ENCODE assay signal across 26 cellular contexts in genomic region chr10:102289840-102290239, GRCh38. TPM values are rescaled to one million over a fixed set of nuclear protein-coding genes. Genes with fewer than 3 reads are reported as not detected.
"Had no signal": no experiment of that assay in that cellular context is flagged by ENCODE, and none has a peak within 500 bp of the region (broad histone marks: within the 10 kb centered on the region; RNA-seq: fewer than 3 reads in every experiment).

No MANE protein-coding gene starts in this region.

- ATAC-seq: Panc1, PC-3 had no signal

- DNase-seq: IMR-90, Kasumi-1, MM.1S, NCI-H1092 treated with DMSO at 0.1 percent for 48 hours, NCI-H1436, NCI-H187, NCI-H2029, NCI-H2081 treated with DMSO at 0.1 percent for 48 hours, NCI-H2171, NCI-H226, NCI-H446, NCI-H510A, NCI-H524 treated with DMSO at 0.1 percent for 48 hours, NCI-H69, NCI-H774, PC-3, SHP77, SK-N-SH, SW 1271 had no signal

- H3K27ac ChIP-seq: KMS-11, RWPE1 had no signal

- H3K9ac ChIP-seq: KMS-11, SK-N-SH had no signal

- H3K9me3 ChIP-seq: SK-N-SH had no signal

- H3K4me2 ChIP-seq: KMS-11, SK-N-SH had no signal

RNA-seq across cellular contexts. Expression of gene PITX3, which starts 48.5 kb away (rescaled TPM):
- total RNA-seq: HT-29, IMR-90, M059J, OCI-LY7, PC-3, SK-MEL-5 had no signal
- polyA plus RNA-seq: IMR-90, SK-N-SH had no signal
